In genomic region chr11:69156673-69157155, GRCh38 we compare ENCODE assay signal across 11 cellular contexts. TPM values are rescaled to one million over a fixed set of nuclear protein-coding genes. Genes with fewer than 3 reads are reported as not detected.
DNase-seq lines count a peak whose midpoint lies in the region; ATAC-seq and TF ChIP-seq lines count a peak whose summit lies in the region.
"Had no signal": no experiment of that assay in that cellular context is flagged by ENCODE, and none has a peak within 500 bp of the region (broad histone marks: within the 10 kb centered on the region; RNA-seq: fewer than 3 reads in every experiment).

No MANE protein-coding gene starts in this region.

- H3K27me3 Mint-ChIP-seq in Calu3 (ENCODE audit: unreplicated experiment): no peaks in the 10 kb centered on the region

- intact Hi-C loops in Calu3 (cut with micrococcal nuclease; ENCODE audit: unreplicated experiment) (no loop called here), posterior vena cava (cut with DNase I) (no loop called here)

- H3K4me1 ChIP-seq in SJSA1 (replicated peaks): peaks cover 40% of the 10 kb centered on the region

- 0 out of 2 replicates have a peak overlapping the region, but pooled peaks have one; percentile 2 for H3K4me3 ChIP-seq in SJSA1
- no peak overlapping the region for H3K4me3 ChIP-seq in fibroblast of mammary gland (ENCODE audit: control insufficient read depth, low read depth, low read length)

- DNase-seq in Calu3: peak; percentile 41
- DNase-seq in SJSA1 (ENCODE audit: low read depth in 1 of 2, low spot score in 2 of 2): no peak
- peak; percentile 7 for DNase-seq in fibroblast of mammary gland (ENCODE audit: low read depth)
- peak; percentile 81 for DNase-seq in posterior vena cava (ENCODE audit: low spot score)
- DNase-seq in UCSD-AML1 (lab: John Stamatoyannopoulos, UW; ENCODE audit: unreplicated experiment): no peak
- no peak for DNase-seq in NOMO-1 treated with DMSO at 0.1 percent for 48 hours (lab: John Stamatoyannopoulos, UW; ENCODE audit: unreplicated experiment)
- no peak for DNase-seq in NCI-H1105 treated with DMSO at 0.1 percent for 48 hours (lab: John Stamatoyannopoulos, UW)
- DNase-seq: activated CD4-positive, alpha-beta T cell treated with anti-CD3 and anti-CD28 coated beads, Interleukin-2, amount 50 U/mL, for 48 hours; naive thymus-derived CD4-positive, alpha-beta T cell; NCI-H1436 treated with DMSO at 0.1 percent for 48 hours had no signal

- ATAC-seq in HG03571 (IDR thresholded peaks at IDR 0.05; ENCODE audit: unreplicated experiment): no peak
- ATAC-seq: naive thymus-derived CD4-positive, alpha-beta T cell had no signal

- no peaks in the 10 kb centered on the region for H3K36me3 ChIP-seq in SJSA1

- no peaks in the 10 kb centered on the region for H3K27me3 ChIP-seq in SJSA1 (replicated peaks)

- BruUV-seq in Calu3 (replicated peaks; lab: Mats Ljungman, UMichigan): no TSS peak

- H3K4me1 Mint-ChIP-seq in Calu3 (ENCODE audit: low read depth, unreplicated experiment): no peaks in the 10 kb centered on the region
- H3K4me1 Mint-ChIP-seq: naive thymus-derived CD4-positive, alpha-beta T cell had no signal

- H3K27ac ChIP-seq in SJSA1: peak overlapping the region; percentile 82

- CTCF ChIA-PET in Calu3 (lab: Charles Lee): interaction anchor here (1.0 to 1.6 kb wide), 3 partner anchors 10 to 141 kb away, joined by 3 to 5 read pairs (median 3); no protein-coding TSS in a partner anchor

- TF ChIP-seq CTCF in Calu3 (IDR thresholded peaks at IDR 0.05; ENCODE audit: unreplicated experiment) (no peak), fibroblast of mammary gland (conservative IDR thresholded peaks at IDR 0.05; ENCODE audit: control insufficient read depth, insufficient read depth, low read depth, low read length) (no peak)

- no peaks in the 10 kb centered on the region for H3K36me3 Mint-ChIP-seq in Calu3 (ENCODE audit: insufficient read depth, unreplicated experiment)

- no peaks in the 10 kb centered on the region for H3K9me3 Mint-ChIP-seq in Calu3 (ENCODE audit: low read depth, unreplicated experiment)

- H3K27ac Mint-ChIP-seq in Calu3 (ENCODE audit: unreplicated experiment): peak overlapping the region; percentile 52

- peak overlapping the region; percentile 43 for H3K4me3 Mint-ChIP-seq in Calu3 (ENCODE audit: low read depth, unreplicated experiment)
- H3K4me3 Mint-ChIP-seq: naive thymus-derived CD4-positive, alpha-beta T cell had no signal

- no peaks in the 10 kb centered on the region for H3K9me3 ChIP-seq in SJSA1 (replicated peaks)

RNA-seq across cellular contexts. Expression of gene SMIM38, which starts 1.0 kb away (rescaled TPM):
- total RNA-seq in Calu3 (2022): 0.33 TPM in 1 of 2 replicates, not detected in the other
- 0.38 and 0.50 TPM in 2 replicates for total RNA-seq in SJSA1 (2014; rRNA removed; shearing (Covaris generic))
- total RNA-seq in posterior vena cava: 1 to 10 TPM in 1 of 2 donors, under 1 TPM in 1; 0.76 to 1.4 TPM

Comparison
In these comparisons a context has a peak if more than half of its experiments do, and no peak if none do; other contexts are left out.
1. DNase-seq: peak in Calu3 (single experiment), fibroblast of mammary gland (single experiment) and posterior vena cava (single experiment); none in SJSA1 (0 of 2), UCSD-AML1 (single experiment), NOMO-1 treated with DMSO at 0.1 percent for 48 hours (single experiment) and NCI-H1105 treated with DMSO at 0.1 percent for 48 hours (single experiment).